1 cellular context compared by ENCODE assay signal in genomic region chr2:85455552-85456090, GRCh38.
A peak's percentile ranks its signal among the peaks of the same experiment; 100 is the strongest.
TF ChIP-seq lines count a peak whose summit lies in the region.

No MANE protein-coding gene starts in this region.

TF ChIP-seq in HepG2, 621 proteins besides CTCF, POLR2A, EP300 and RAD21 (continued from another document):
- TF ChIP-seq ZNF788 (CRISPR knock-in tag; IDR thresholded peaks at IDR 0.05; ENCODE audit: borderline replicate concordance), result peak; percentile 32; the same call in 1 of the 2 replicates
- TF ChIP-seq, protein P1, sequence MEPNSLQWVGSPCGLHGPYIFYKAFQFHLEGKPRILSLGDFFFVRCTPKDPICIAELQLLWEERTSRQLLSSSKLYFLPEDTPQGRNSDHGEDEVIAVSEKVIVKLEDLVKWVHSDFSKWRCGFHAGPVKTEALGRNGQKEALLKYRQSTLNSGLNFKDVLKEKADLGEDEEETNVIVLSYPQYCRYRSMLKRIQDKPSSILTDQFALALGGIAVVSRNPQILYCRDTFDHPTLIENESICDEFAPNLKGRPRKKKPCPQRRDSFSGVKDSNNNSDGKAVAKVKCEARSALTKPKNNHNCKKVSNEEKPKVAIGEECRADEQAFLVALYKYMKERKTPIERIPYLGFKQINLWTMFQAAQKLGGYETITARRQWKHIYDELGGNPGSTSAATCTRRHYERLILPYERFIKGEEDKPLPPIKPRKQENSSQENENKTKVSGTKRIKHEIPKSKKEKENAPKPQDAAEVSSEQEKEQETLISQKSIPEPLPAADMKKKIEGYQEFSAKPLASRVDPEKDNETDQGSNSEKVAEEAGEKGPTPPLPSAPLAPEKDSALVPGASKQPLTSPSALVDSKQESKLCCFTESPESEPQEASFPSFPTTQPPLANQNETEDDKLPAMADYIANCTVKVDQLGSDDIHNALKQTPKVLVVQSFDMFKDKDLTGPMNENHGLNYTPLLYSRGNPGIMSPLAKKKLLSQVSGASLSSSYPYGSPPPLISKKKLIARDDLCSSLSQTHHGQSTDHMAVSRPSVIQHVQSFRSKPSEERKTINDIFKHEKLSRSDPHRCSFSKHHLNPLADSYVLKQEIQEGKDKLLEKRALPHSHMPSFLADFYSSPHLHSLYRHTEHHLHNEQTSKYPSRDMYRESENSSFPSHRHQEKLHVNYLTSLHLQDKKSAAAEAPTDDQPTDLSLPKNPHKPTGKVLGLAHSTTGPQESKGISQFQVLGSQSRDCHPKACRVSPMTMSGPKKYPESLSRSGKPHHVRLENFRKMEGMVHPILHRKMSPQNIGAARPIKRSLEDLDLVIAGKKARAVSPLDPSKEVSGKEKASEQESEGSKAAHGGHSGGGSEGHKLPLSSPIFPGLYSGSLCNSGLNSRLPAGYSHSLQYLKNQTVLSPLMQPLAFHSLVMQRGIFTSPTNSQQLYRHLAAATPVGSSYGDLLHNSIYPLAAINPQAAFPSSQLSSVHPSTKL (CRISPR knock-in tag; IDR thresholded peaks at IDR 0.05), result 0 out of 2 replicates have a peak, but pooled peaks have one; percentile 14
- peak; percentile 55; the same call in 1 of the 2 replicates for TF ChIP-seq ETV5 (CRISPR knock-in tag; IDR thresholded peaks at IDR 0.05; ENCODE audit: borderline replicate concordance)
- peak; percentile 70 for TF ChIP-seq ELF1 (CRISPR knock-in tag; IDR thresholded peaks at IDR 0.05)
- TF ChIP-seq ZIK1 (CRISPR knock-in tag; IDR thresholded peaks at IDR 0.05; ENCODE audit: borderline replicate concordance, low read depth), result no peak
- TF ChIP-seq ZNF263 (CRISPR knock-in tag; IDR thresholded peaks at IDR 0.05), result peak; percentile 81; the same call in 1 of the 2 replicates
- TF ChIP-seq MAFF (IDR thresholded peaks at IDR 0.05; ENCODE audit: low read depth, low read length), result peak; percentile 95
- peak; percentile 71 for TF ChIP-seq NFYC (CRISPR knock-in tag; IDR thresholded peaks at IDR 0.05)
- TF ChIP-seq FOXP4 (CRISPR knock-in tag; IDR thresholded peaks at IDR 0.05), result no peak
- TF ChIP-seq CEBPG (CRISPR knock-in tag; IDR thresholded peaks at IDR 0.05), result no peak
- no peak for TF ChIP-seq THAP7 (CRISPR knock-in tag; IDR thresholded peaks at IDR 0.05)
TF ChIP-seq in HepG2: peak in this region for 48.
